13 cellular contexts compared by ENCODE assay signal in the genomic region with DNA sequence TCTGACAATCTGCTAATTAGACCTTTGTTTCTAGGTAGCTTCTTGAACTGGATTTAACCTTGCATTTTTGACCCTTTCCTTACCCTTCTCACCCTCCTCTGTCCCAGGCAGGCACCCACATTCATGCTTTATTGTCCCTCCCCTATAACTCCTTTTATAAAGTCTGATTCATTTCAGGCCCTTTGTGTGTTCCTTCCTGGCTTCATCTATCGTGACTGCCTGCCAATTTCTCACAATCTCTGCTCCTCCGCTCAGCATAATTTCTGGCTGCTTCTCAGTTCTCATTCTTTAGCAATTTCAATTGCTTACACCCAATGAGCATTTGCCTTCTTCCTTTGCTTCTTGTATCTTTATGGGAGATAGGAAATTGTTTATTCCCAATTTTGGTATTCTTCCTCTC.
DNase-seq lines count a peak whose midpoint lies in the region; ATAC-seq and TF ChIP-seq lines count a peak whose summit lies in the region.
"Had no signal": no experiment of that assay in that cellular context is flagged by ENCODE, and none has a peak within 500 bp of the region (broad histone marks: within the 10 kb centered on the region; RNA-seq: fewer than 3 reads in every experiment).

No MANE protein-coding gene starts in this region.

- no peaks in the 10 kb centered on the region for H3K36me3 ChIP-seq in PC-3 (ENCODE audit: low read depth, low read length)
- no peaks in the 10 kb centered on the region for H3K36me3 ChIP-seq in esophagus (ENCODE audit: control insufficient read depth in 2 of 2, insufficient read depth in 2 of 2, low read length in 1 of 2)

- peaks cover 4% of the 10 kb centered on the region for H3K27me3 Mint-ChIP-seq in nephron progenitor cell (ENCODE audit: low read depth, poor library complexity)
- H3K27me3 Mint-ChIP-seq: CD4-positive, CD25-positive, alpha-beta regulatory T cell; naive B cell had no signal

- WGBS in esophagus, 2 donors: 15 to 36% methylated on average over 2 of the region's 2 CpGs

- no peak overlapping the region for H3K27ac ChIP-seq in PC-3 (ENCODE audit: low read length)
- peak overlapping the region; percentile 49 to 89 for H3K27ac ChIP-seq in esophagus (ENCODE audit: low read depth in 2 of 2, low read length in 1 of 2)
- H3K27ac ChIP-seq: body of pancreas had no signal

- no peak overlapping the region for H3K4me2 ChIP-seq in PC-3 (ENCODE audit: low read length)

- CTCF ChIA-PET in PC-3 (lab: Charles Lee): no interaction called here

- H3K4me3 Mint-ChIP-seq in nephron progenitor cell: no peak overlapping the region
- H3K4me3 Mint-ChIP-seq: CD4-positive, CD25-positive, alpha-beta regulatory T cell; naive B cell had no signal

- no peaks in the 10 kb centered on the region for H3K36me3 Mint-ChIP-seq in nephron progenitor cell (ENCODE audit: low read depth)
- H3K36me3 Mint-ChIP-seq: CD4-positive, CD25-positive, alpha-beta regulatory T cell; naive B cell had no signal

- H3K79me2 ChIP-seq in PC-3 (ENCODE audit: low read length): no peaks in the 10 kb centered on the region

- H3K9me3 ChIP-seq in PC-3 (ENCODE audit: low read length): no peaks in the 10 kb centered on the region
- no peaks in the 10 kb centered on the region for H3K9me3 ChIP-seq in esophagus (ENCODE audit: control insufficient read depth in 2 of 2, insufficient read depth in 1 of 2, low read depth in 1 of 2, low read length in 1 of 2)
- H3K9me3 ChIP-seq: body of pancreas had no signal

- BruUV-seq in PC-3 (replicated peaks; lab: Mats Ljungman, UMichigan): no TSS peak

- peaks cover 4% of the 10 kb centered on the region for H3K9me3 Mint-ChIP-seq in nephron progenitor cell

- intact Hi-C loops in PC-3 (cut with micrococcal nuclease): no loop called here

- no peaks in the 10 kb centered on the region for H3F3A ChIP-seq in PC-3 (ENCODE audit: low read length, unreplicated experiment)

- H3K4me1 ChIP-seq in PC-3 (ENCODE audit: insufficient read depth, low read length) (peaks cover 19% of the 10 kb centered on the region), esophagus (ENCODE audit: control insufficient read depth in 2 of 2, insufficient read depth in 2 of 2, low read length in 1 of 2) (peaks cover 2 to 5% of the 10 kb centered on the region in 2 donors)
- H3K4me1 ChIP-seq: body of pancreas had no signal

- H3K4me3 ChIP-seq in PC-3 (ENCODE audit: low read length) (no peak overlapping the region), esophagus (ENCODE audit: low read depth in 1 of 2, low read length in 2 of 2) (peak overlapping the region in 1 of 2 donors; percentile 38)
- H3K4me3 ChIP-seq: body of pancreas had no signal

- H3K9ac ChIP-seq in PC-3 (ENCODE audit: low read length): no peak overlapping the region

- H3K27ac Mint-ChIP-seq in nephron progenitor cell: no peak overlapping the region
- H3K27ac Mint-ChIP-seq: CD4-positive, CD25-positive, alpha-beta regulatory T cell had no signal

- H3K4me1 Mint-ChIP-seq in nephron progenitor cell: peaks cover 36% of the 10 kb centered on the region
- H3K4me1 Mint-ChIP-seq: CD4-positive, CD25-positive, alpha-beta regulatory T cell; naive B cell had no signal

- no peaks in the 10 kb centered on the region for H3K9me2 ChIP-seq in PC-3 (replicated peaks; ENCODE audit: low read length)

- peak overlapping the region; percentile 16; the same call in 1 of the 2 replicates for H2AFZ ChIP-seq in PC-3 (ENCODE audit: low read length)

- DNase-seq in PC-3 (peak; percentile 47), iris pigment epithelial cell (ENCODE audit: low read depth) (peak; percentile 24), superior temporal gyrus (ENCODE audit: extremely low spot score) (peak; percentile 75), nephron progenitor cell (no peak), SHP77 (lab: John Stamatoyannopoulos, UW) (no peak)
- DNase-seq: CD4-positive, CD25-positive, alpha-beta regulatory T cell; islet precursor cell; MM.1S; naive B cell had no signal

- POLR2A ChIA-PET in PC-3 (lab: Charles Lee; ENCODE audit: unreplicated experiment): no interaction called here

- H3K27me3 ChIP-seq in PC-3 (ENCODE audit: low read length) (no peaks in the 10 kb centered on the region), esophagus (ENCODE audit: control insufficient read depth in 1 of 2, insufficient read depth in 2 of 2, low read length in 2 of 2) (no peaks in the 10 kb centered on the region)
- H3K27me3 ChIP-seq: body of pancreas had no signal

- ATAC-seq in PC-3 (peak; percentile 85), GM18873 (IDR thresholded peaks at IDR 0.05; ENCODE audit: low FRiP score, unreplicated experiment) (no peak), HG03108 (IDR thresholded peaks at IDR 0.05; ENCODE audit: unreplicated experiment) (no peak)
- ATAC-seq: body of pancreas had no signal

- TF ChIP-seq CTCF in PC-3 (conservative IDR thresholded peaks at IDR 0.05; ENCODE audit: low read depth, low read length): no peak
- no peak for TF ChIP-seq CTCF in nephron progenitor cell (IDR thresholded peaks at IDR 0.05)

- H4K20me1 ChIP-seq in PC-3 (ENCODE audit: low read length): no peaks in the 10 kb centered on the region

Comparison
In these comparisons a context has a peak if more than half of its experiments do, and no peak if none do; other contexts are left out.
1. DNase-seq: peak in PC-3 (single experiment), iris pigment epithelial cell (single experiment) and superior temporal gyrus (single experiment); none in nephron progenitor cell (single experiment) and SHP77 (0 of 2).